In genomic region chr6:45917439-45917838, GRCh38 we compare ENCODE assay signal across 18 cellular contexts.
"Had no signal": no experiment of that assay in that cellular context is flagged by ENCODE, and none has a peak within 500 bp of the region (broad histone marks: within the 10 kb centered on the region; RNA-seq: fewer than 3 reads in every experiment).

No MANE protein-coding gene starts in this region.

- H3K4me3 ChIP-seq: esophagus squamous epithelium, ovary, right lobe of liver, skin epidermis, testis, tibial nerve, upper lobe of right lung, vagina had no signal

- H3K27me3 Mint-ChIP-seq: dendritic cell treated with granulocyte-macrophage colony-stimulating factor and Interleukin-4, amounts not matched to agents 40 ng/mL and 50 ng/mL, for 4 days; effector memory CD8-positive, alpha-beta T cell; stimulated activated naive CD8-positive, alpha-beta T cell treated with anti-CD3 and anti-CD28 coated beads, Interleukin-15, amount 100 ng/mL, for 72 hours had no signal

- H3K36me3 Mint-ChIP-seq: natural killer cell; stimulated activated naive B cell treated with anti-CD40 and anti-IgM and Interleukin-4, amounts not matched to agents 10 μg/mL and 1 μg/mL and 100 μg/mL, for 72 hours had no signal

- H3K27ac Mint-ChIP-seq: dendritic cell treated with granulocyte-macrophage colony-stimulating factor and Interleukin-4, amounts not matched to agents 40 ng/mL and 50 ng/mL, for 4 days; effector memory CD8-positive, alpha-beta T cell; natural killer cell; stimulated activated naive B cell treated with anti-CD40 and anti-IgM and Interleukin-4, amounts not matched to agents 10 μg/mL and 1 μg/mL and 100 μg/mL, for 72 hours; stimulated activated naive CD8-positive, alpha-beta T cell treated with anti-CD3 and anti-CD28 coated beads, Interleukin-15, amount 100 ng/mL, for 72 hours had no signal

- H3K4me3 Mint-ChIP-seq: dendritic cell treated with granulocyte-macrophage colony-stimulating factor and Interleukin-4, amounts not matched to agents 40 ng/mL and 50 ng/mL, for 4 days; effector memory CD8-positive, alpha-beta T cell; natural killer cell; neural crest cell; stimulated activated naive B cell treated with anti-CD40 and anti-IgM and Interleukin-4, amounts not matched to agents 10 μg/mL and 1 μg/mL and 100 μg/mL, for 72 hours; stimulated activated naive CD8-positive, alpha-beta T cell treated with anti-CD3 and anti-CD28 coated beads, Interleukin-15, amount 100 ng/mL, for 72 hours had no signal

- H3K9me3 Mint-ChIP-seq: dendritic cell treated with granulocyte-macrophage colony-stimulating factor and Interleukin-4, amounts not matched to agents 40 ng/mL and 50 ng/mL, for 4 days; effector memory CD8-positive, alpha-beta T cell; natural killer cell; stimulated activated naive B cell treated with anti-CD40 and anti-IgM and Interleukin-4, amounts not matched to agents 10 μg/mL and 1 μg/mL and 100 μg/mL, for 72 hours; stimulated activated naive CD8-positive, alpha-beta T cell treated with anti-CD3 and anti-CD28 coated beads, Interleukin-15, amount 100 ng/mL, for 72 hours had no signal

- DNase-seq: effector memory CD8-positive, alpha-beta T cell; esophagus squamous epithelium; foreskin keratinocyte; hypothalamus; natural killer cell; ovary; right lobe of liver; stimulated activated CD4-positive, alpha-beta T cell treated with anti-CD3 and anti-CD28 coated beads, Interleukin-2, amount 100 ng/mL, for 24 hours; stimulated activated CD4-positive, alpha-beta T cell treated with anti-CD3 and anti-CD28 coated beads, Interleukin-4, amount 100 ng/mL, for 4 hours; stimulated activated naive B cell treated with anti-CD40 and anti-IgM and Interleukin-4, amounts not matched to agents 10 μg/mL and 1 μg/mL and 100 μg/mL, for 72 hours; stimulated activated naive CD8-positive, alpha-beta T cell treated with anti-CD3 and anti-CD28 coated beads, Interleukin-15, amount 100 ng/mL, for 72 hours; testis; upper lobe of right lung had no signal
